In the genomic region with DNA sequence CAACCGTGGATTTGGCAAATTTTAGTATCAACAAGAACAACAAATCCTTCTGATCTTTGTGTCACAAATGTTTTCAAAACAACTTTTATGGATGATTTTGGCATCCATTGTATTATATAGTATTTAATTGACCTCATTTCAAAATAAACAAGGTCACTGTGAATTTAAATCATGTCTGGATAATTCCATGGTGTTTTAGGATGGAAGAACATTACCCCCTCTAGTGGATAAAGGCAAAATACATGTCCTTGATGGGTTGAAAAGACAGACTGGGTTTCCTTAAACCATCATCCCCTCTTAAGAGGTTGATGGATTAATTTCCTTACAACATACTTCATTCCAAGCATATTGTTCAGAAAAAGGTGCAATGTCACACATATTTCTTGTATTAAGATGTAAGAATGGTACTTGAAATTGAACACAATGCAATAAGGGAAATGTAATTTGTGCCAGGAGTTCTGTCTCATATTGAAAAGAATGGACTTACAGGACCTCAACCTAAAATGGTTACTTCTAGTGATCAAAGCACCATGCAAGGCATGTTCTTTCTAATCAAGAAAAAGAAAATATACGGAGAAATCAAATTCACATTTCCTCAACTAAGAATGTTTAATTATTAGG, we compare ENCODE assay signal across 10 cellular contexts.
A peak's percentile ranks its signal among the peaks of the same experiment; 100 is the strongest.
DNase-seq lines count a peak whose midpoint lies in the region; ATAC-seq and TF ChIP-seq lines count a peak whose summit lies in the region.
"Had no signal": no experiment of that assay in that cellular context is flagged by ENCODE, and none has a peak within 500 bp of the region (broad histone marks: within the 10 kb centered on the region; RNA-seq: fewer than 3 reads in every experiment).

No MANE protein-coding gene starts in this region.

- no peaks in the 10 kb centered on the region for H3K36me3 Mint-ChIP-seq in activated CD4-positive, alpha-beta memory T cell treated with anti-CD3 and anti-CD28 coated beads, Interleukin-2, amount 10 ng/mL, durations not matched to agents 7 days and 5 days (ENCODE audit: low read depth)
- no peaks in the 10 kb centered on the region for H3K36me3 Mint-ChIP-seq in T-helper 2 cell treated with Interferon-gamma antibody and Interleukin-4, amounts not matched to agents 5 μg/mL and 100 μg/mL, for 36 hours (ENCODE audit: low read depth)
- H3K36me3 Mint-ChIP-seq: IgD-negative memory B cell, memory B cell had no signal

- H3K27me3 Mint-ChIP-seq in activated CD4-positive, alpha-beta memory T cell treated with anti-CD3 and anti-CD28 coated beads, Interleukin-2, amount 10 ng/mL, durations not matched to agents 7 days and 5 days = peaks cover 6% of the 10 kb centered on the region
- peaks cover 3% of the 10 kb centered on the region for H3K27me3 Mint-ChIP-seq in T-helper 2 cell treated with Interferon-gamma antibody and Interleukin-4, amounts not matched to agents 5 μg/mL and 100 μg/mL, for 36 hours (ENCODE audit: low read depth)
- H3K27me3 Mint-ChIP-seq: IgD-negative memory B cell, memory B cell had no signal

- ATAC-seq in gastroesophageal sphincter = no peak
- ATAC-seq in HG02938 (IDR thresholded peaks at IDR 0.05; ENCODE audit: unreplicated experiment) = no peak

- no peaks in the 10 kb centered on the region for H3K9me2 ChIP-seq in DOHH2 (replicated peaks; ENCODE audit: control insufficient read depth, low read length)

- H3K27ac Mint-ChIP-seq in activated CD4-positive, alpha-beta memory T cell treated with anti-CD3 and anti-CD28 coated beads, Interleukin-2, amount 10 ng/mL, durations not matched to agents 7 days and 5 days = no peak overlapping the region
- no peak overlapping the region for H3K27ac Mint-ChIP-seq in T-helper 2 cell treated with Interferon-gamma antibody and Interleukin-4, amounts not matched to agents 5 μg/mL and 100 μg/mL, for 36 hours
- H3K27ac Mint-ChIP-seq: IgD-negative memory B cell, memory B cell had no signal

- POLR2A ChIA-PET in activated CD4-positive, alpha-beta memory T cell treated with anti-CD3 and anti-CD28 coated beads, Interleukin-2, amount 10 ng/mL, durations not matched to agents 7 days and 5 days (lab: Charles Lee) = no interaction called here

- H3K9me3 Mint-ChIP-seq in activated CD4-positive, alpha-beta memory T cell treated with anti-CD3 and anti-CD28 coated beads, Interleukin-2, amount 10 ng/mL, durations not matched to agents 7 days and 5 days = no peaks in the 10 kb centered on the region
- no peaks in the 10 kb centered on the region for H3K9me3 Mint-ChIP-seq in T-helper 2 cell treated with Interferon-gamma antibody and Interleukin-4, amounts not matched to agents 5 μg/mL and 100 μg/mL, for 36 hours
- H3K9me3 Mint-ChIP-seq: IgD-negative memory B cell, memory B cell had no signal

- CTCF ChIA-PET in activated CD4-positive, alpha-beta memory T cell treated with anti-CD3 and anti-CD28 coated beads, Interleukin-2, amount 10 ng/mL, durations not matched to agents 7 days and 5 days (lab: Charles Lee) = no interaction called here

- in situ Hi-C loops in SK-MEL-5 (cut with HindIII; ENCODE audit: low pct_unique_long_range_greater_than_20kb, low sequenced_read_pairs) = no loop called here

- no peak for TF ChIP-seq POLR2A in gastroesophageal sphincter (IDR thresholded peaks at IDR 0.05)

- no peaks in the 10 kb centered on the region for H3F3A ChIP-seq in DOHH2 (ENCODE audit: control insufficient read depth, insufficient read depth)

- no peak overlapping the region for H3K4me3 Mint-ChIP-seq in activated CD4-positive, alpha-beta memory T cell treated with anti-CD3 and anti-CD28 coated beads, Interleukin-2, amount 10 ng/mL, durations not matched to agents 7 days and 5 days
- H3K4me3 Mint-ChIP-seq in T-helper 2 cell treated with Interferon-gamma antibody and Interleukin-4, amounts not matched to agents 5 μg/mL and 100 μg/mL, for 36 hours = no peak overlapping the region
- H3K4me3 Mint-ChIP-seq: IgD-negative memory B cell, memory B cell had no signal

- TF ChIP-seq CTCF in DOHH2 (IDR thresholded peaks at IDR 0.05; ENCODE audit: low read depth, low read length, poor library complexity, severe bottlenecking) (peak; percentile 59), gastroesophageal sphincter (IDR thresholded peaks at IDR 0.05) (peak; percentile 53 to 69 (median 63)), tibial artery (IDR thresholded peaks at IDR 0.05) (peak; percentile 68 to 73)

- no peaks in the 10 kb centered on the region for H3K36me3 ChIP-seq in DOHH2 (ENCODE audit: control insufficient read depth, low read length)
- H3K36me3 ChIP-seq in gastroesophageal sphincter = no peaks in the 10 kb centered on the region
- H3K36me3 ChIP-seq in tibial artery = no peaks in the 10 kb centered on the region

- H3K4me3 ChIP-seq in DOHH2 (ENCODE audit: low read length) (no peak overlapping the region), gastroesophageal sphincter (no peak overlapping the region), tibial artery (no peak overlapping the region)

- H3K27ac ChIP-seq in DOHH2 (ENCODE audit: low read depth, low read length) = no peak overlapping the region
- no peak overlapping the region for H3K27ac ChIP-seq in gastroesophageal sphincter
- H3K27ac ChIP-seq in tibial artery = no peak overlapping the region

- TF ChIP-seq EP300 in gastroesophageal sphincter (IDR thresholded peaks at IDR 0.05) = no peak

- WGBS in gastroesophageal sphincter (ENCODE audit: low coverage in 1 of 2), 2 donors = 62 to 73% methylated on average over 2 of the region's 2 CpGs

- peak; percentile 53 for DNase-seq in M059J (ENCODE audit: low read depth)
- DNase-seq in SK-MEL-5 (ENCODE audit: low read depth, low spot score) = peak; percentile 69
- no peak for DNase-seq in tibial artery
- no peak for DNase-seq in activated CD4-positive, alpha-beta memory T cell treated with anti-CD3 and anti-CD28 coated beads, Interleukin-2, amount 10 ng/mL, durations not matched to agents 7 days and 5 days
- no peak for DNase-seq in T-helper 2 cell treated with Interferon-gamma antibody and Interleukin-4, amounts not matched to agents 5 μg/mL and 100 μg/mL, for 36 hours (ENCODE audit: low spot score)

- H3K4me1 ChIP-seq in DOHH2 (ENCODE audit: control insufficient read depth, low read length) (peaks cover 19% of the 10 kb centered on the region), gastroesophageal sphincter (no peaks in the 10 kb centered on the region), tibial artery (peaks cover 0 to 11% (median 0%) of the 10 kb centered on the region in 4 donors)

- H3K79me2 ChIP-seq in DOHH2 (ENCODE audit: control insufficient read depth, low read length) = no peaks in the 10 kb centered on the region

- no peaks in the 10 kb centered on the region for H4K20me1 ChIP-seq in DOHH2 (ENCODE audit: control insufficient read depth, insufficient read depth, low read depth, low read length)

- peaks cover 7% of the 10 kb centered on the region for H3K4me1 Mint-ChIP-seq in activated CD4-positive, alpha-beta memory T cell treated with anti-CD3 and anti-CD28 coated beads, Interleukin-2, amount 10 ng/mL, durations not matched to agents 7 days and 5 days
- H3K4me1 Mint-ChIP-seq in T-helper 2 cell treated with Interferon-gamma antibody and Interleukin-4, amounts not matched to agents 5 μg/mL and 100 μg/mL, for 36 hours (ENCODE audit: low read depth) = peaks cover 3% of the 10 kb centered on the region

- H3K4me2 ChIP-seq in DOHH2 (ENCODE audit: low read length) = no peak overlapping the region

- H3K9me3 ChIP-seq in DOHH2 (ENCODE audit: control insufficient read depth, insufficient read depth, low read length) (no peaks in the 10 kb centered on the region), gastroesophageal sphincter (no peaks in the 10 kb centered on the region), tibial artery (no peaks in the 10 kb centered on the region)

- intact Hi-C loops in tibial artery (cut with DNase I; ENCODE audit: low total_unique reads) = no loop called here

- H3K27me3 ChIP-seq in DOHH2 (ENCODE audit: control insufficient read depth, low read length) (peaks cover 9% of the 10 kb centered on the region; the same call in 1 of the 2 replicates), gastroesophageal sphincter (no peaks in the 10 kb centered on the region), tibial artery (no peaks in the 10 kb centered on the region)

Comparison
In these comparisons a context has a peak if more than half of its experiments do, and no peak if none do; other contexts are left out.
1. DNase-seq: peak in M059J (single experiment) and SK-MEL-5 (single experiment); none in tibial artery (0 of 2), activated CD4-positive, alpha-beta memory T cell treated with anti-CD3 and anti-CD28 coated beads, Interleukin-2, amount 10 ng/mL, durations not matched to agents 7 days and 5 days (single experiment) and T-helper 2 cell treated with Interferon-gamma antibody and Interleukin-4, amounts not matched to agents 5 μg/mL and 100 μg/mL, for 36 hours (single experiment).
2. Peak in every context shown above with its lines, with median percentiles within 50 percentile points of each other: CTCF ChIP-seq.